ENCODE assay signal across 8 cellular contexts in the genomic region with DNA sequence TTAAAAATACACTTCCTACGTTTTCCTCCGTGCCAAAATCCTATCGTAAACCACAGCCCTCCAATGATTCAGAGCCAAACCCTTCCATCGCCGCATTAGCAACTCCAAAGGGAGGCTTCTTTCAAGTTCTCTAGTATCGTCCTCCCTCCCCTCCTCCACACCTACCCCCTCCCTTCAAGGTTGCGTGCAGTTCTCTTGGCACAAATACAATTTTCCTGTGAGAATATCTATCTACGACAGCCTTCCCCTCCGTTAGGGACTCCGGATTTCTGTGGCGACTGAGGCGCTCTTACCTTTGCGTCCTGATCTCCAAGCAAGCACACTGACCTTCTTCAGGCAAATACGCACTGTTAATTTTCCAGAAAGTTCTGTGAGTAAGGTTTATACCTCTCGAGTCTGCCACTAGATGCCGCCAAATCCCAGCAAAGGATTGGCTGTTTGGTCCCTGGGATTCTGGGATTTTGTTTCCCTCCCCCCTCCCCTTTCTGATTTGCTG. TPM values are rescaled to one million over a fixed set of nuclear protein-coding genes. Genes with fewer than 3 reads are reported as not detected.
DNase-seq lines count a peak whose midpoint lies in the region; ATAC-seq and TF ChIP-seq lines count a peak whose summit lies in the region.

No MANE protein-coding gene starts in this region.

- ATAC-seq in body of pancreas (peak; percentile 19), gastrocnemius medialis (peak; percentile 19 to 29), GM21737 (IDR thresholded peaks at IDR 0.05; ENCODE audit: unreplicated experiment) (no peak), GM21529 (IDR thresholded peaks at IDR 0.05; ENCODE audit: unreplicated experiment) (no peak)

- H3K36me3 ChIP-seq in body of pancreas (replicated peaks in 1 of 2; ENCODE audit: insufficient read depth in 1 of 2, low read depth in 2 of 2) (no peaks in the 10 kb centered on the region), iPS-15b (ENCODE audit: control insufficient read depth, insufficient read depth, low read length) (peaks cover 18% of the 10 kb centered on the region), gastrocnemius medialis (peaks cover 0 to 16% of the 10 kb centered on the region in 2 donors)

- in situ Hi-C loops in gastrocnemius medialis (cut with MboI; ENCODE audit: low sequenced_read_pairs in 4 of 4): loop anchor here in 2 of 4 donors (25.0 kb wide), 1 partner anchor 475 kb away; a partner anchor contains a TSS

- peak overlapping the region; percentile 95 for H3K9ac ChIP-seq in iPS-15b (ENCODE audit: low read depth, low read length)

- peak overlapping the region; percentile 76 to 98 (median 94) for H3K27ac ChIP-seq in body of pancreas
- peak overlapping the region; percentile 94 to 99 (median 97) for H3K27ac ChIP-seq in gastrocnemius medialis

- TF ChIP-seq POLR2A in body of pancreas (IDR thresholded peaks at IDR 0.05) (peak; percentile 1 to 70 (median 54)), gastrocnemius medialis (IDR thresholded peaks at IDR 0.05) (peak in 1 of 2 donors; percentile 1)

- WGBS in body of pancreas, 2 donors: 1% methylated on average over 16 of the region's 16 CpGs

- TF ChIP-seq CTCF in GM12864 (IDR thresholded peaks at IDR 0.05; ENCODE audit: low read depth, low read length, missing control alignments) (peak; percentile 69), body of pancreas (IDR thresholded peaks at IDR 0.05) (peak; percentile 19 to 82 (median 67)), gastrocnemius medialis (IDR thresholded peaks at IDR 0.05 in 4 of 5, conservative IDR thresholded peaks at IDR 0.05 in 1 of 5) (peak; percentile 55 to 79 (median 56))

- H3K9me3 ChIP-seq in body of pancreas (no peaks in the 10 kb centered on the region), iPS-15b (ENCODE audit: control insufficient read depth, insufficient read depth, low read length) (no peaks in the 10 kb centered on the region), gastrocnemius medialis (no peaks in the 10 kb centered on the region)

- intact Hi-C loops in body of pancreas (cut with DNase I) (no loop called here), gastrocnemius medialis (cut with DNase I; ENCODE audit: low total_unique reads) (loop anchor here (2.0 to 5.0 kb wide), 6 partner anchors 59 to 480 kb away; a partner anchor contains a TSS)

- DNase-seq in GM12864 (ENCODE audit: low read depth) (no peak), NCI-H146 treated with DMSO at 0.1 percent for 48 hours (lab: John Stamatoyannopoulos, UW; ENCODE audit: unreplicated experiment) (peak; percentile 53), T-helper 9 cell (peak; percentile 25), body of pancreas (peak; percentile 69 to 73 (median 72)), gastrocnemius medialis (peak; percentile 23 to 47)

- H3K4me1 ChIP-seq in body of pancreas (peaks cover 26% of the 10 kb centered on the region), iPS-15b (ENCODE audit: control insufficient read depth, insufficient read depth, low read length) (peaks cover 9% of the 10 kb centered on the region), gastrocnemius medialis (peaks cover 5 to 9% of the 10 kb centered on the region in 2 donors)

- H3K27me3 ChIP-seq in body of pancreas: no peaks in the 10 kb centered on the region
- no peaks in the 10 kb centered on the region for H3K27me3 ChIP-seq in iPS-15b (ENCODE audit: control insufficient read depth, insufficient read depth, low read length)
- no peaks in the 10 kb centered on the region for H3K27me3 ChIP-seq in gastrocnemius medialis

- H3K4me3 ChIP-seq in GM12864 (ENCODE audit: low read depth, low read length) (peak overlapping the region; percentile 56), body of pancreas (peak overlapping the region in 1 of 2 donors; percentile 20), iPS-15b (ENCODE audit: low read depth, low read length) (peak overlapping the region; percentile 82), gastrocnemius medialis (peak overlapping the region; percentile 56 to 74 (median 70))

RNA-seq across cellular contexts. Expression of a gene that starts 1.2 kb away (rescaled TPM):
- total RNA-seq in body of pancreas: 100 to 1,000 TPM; 135 to 231 TPM
- 100 to 1,000 TPM; 190 to 317 (median 213) TPM for total RNA-seq in gastrocnemius medialis

RNA-seq across cellular contexts. Expression of a gene that starts 23.0 kb away (rescaled TPM):
- total RNA-seq in body of pancreas: not detected
- not detected for total RNA-seq in gastrocnemius medialis

RNA-seq across cellular contexts. Expression of a gene that starts 59.0 kb away (rescaled TPM):
- 10 to 100 TPM; 14.8 to 28.0 TPM for total RNA-seq in body of pancreas
- total RNA-seq in gastrocnemius medialis: 10 to 100 TPM; 35.7 to 54.6 (median 46.5) TPM

Comparison
In these comparisons a context has a peak if more than half of its experiments do, and no peak if none do; other contexts are left out.
1. ATAC-seq: peak in body of pancreas (single experiment) and gastrocnemius medialis (2 of 2); none in GM21737 (single experiment) and GM21529 (single experiment).
2. Peak in every context shown above with its lines, with median percentiles within 50 percentile points of each other: CTCF ChIP-seq.